Comparison of ENCODE assay signal across 31 cellular contexts in the genomic region with DNA sequence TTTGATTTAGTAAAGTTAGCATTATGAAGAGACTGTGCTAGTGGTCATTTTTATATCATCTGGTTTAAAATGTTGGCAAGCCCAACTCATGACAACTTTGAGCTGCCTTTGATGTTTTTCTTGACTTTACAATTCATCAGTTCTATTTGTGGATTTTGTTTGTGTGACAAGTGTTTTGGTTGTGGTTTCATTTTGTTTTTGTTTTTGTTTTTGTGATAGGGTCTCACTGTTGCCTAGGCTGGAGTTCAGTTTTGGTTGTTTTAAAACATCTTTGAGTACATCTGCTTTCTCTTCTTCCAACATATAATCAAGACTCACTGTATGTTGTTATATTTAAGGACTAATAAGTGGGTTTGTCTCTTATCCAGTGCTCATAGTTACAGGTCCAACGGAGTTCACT. TPM values are rescaled to one million over a fixed set of nuclear protein-coding genes. Genes with fewer than 3 reads are reported as not detected.
A peak's percentile ranks its signal among the peaks of the same experiment; 100 is the strongest.
DNase-seq lines count a peak whose midpoint lies in the region; ATAC-seq, FAIRE-seq and TF ChIP-seq lines count a peak whose summit lies in the region.
"Had no signal": no experiment of that assay in that cellular context is flagged by ENCODE, and none has a peak within 500 bp of the region (broad histone marks: within the 10 kb centered on the region; RNA-seq: fewer than 3 reads in every experiment).

No MANE protein-coding gene starts in this region.

- no peak overlapping the region for H2AFZ ChIP-seq in GM12878 (ENCODE audit: control insufficient read depth, low read depth, low read length)

- ATAC-seq in A549 (no peak), HG03354 (IDR thresholded peaks at IDR 0.05; ENCODE audit: poor library complexity, severe bottlenecking, unreplicated experiment) (peak; percentile 71), GM12878 (no peak; the same call in 2 of the 3 replicates), HG03457 (IDR thresholded peaks at IDR 0.05; ENCODE audit: unreplicated experiment) (no peak), GM18868 (IDR thresholded peaks at IDR 0.05; ENCODE audit: unreplicated experiment) (no peak), GM19463 (IDR thresholded peaks at IDR 0.05; ENCODE audit: unreplicated experiment) (no peak)
- ATAC-seq: HepG2, Right ventricle myocardium inferior, SK-N-SH treated with all-trans-retinoic acid at 6 μM for 48 hours, T-cell had no signal

- FAIRE-seq in A549 (lab: Jason Lieb, UNC) (no peak), GM19239 (lab: Jason Lieb, UNC) (peak; percentile 64), GM12878 (lab: Jason Lieb, UNC) (peak; percentile 27)
- FAIRE-seq: HepG2 had no signal

- 0 out of 3 replicates have a peak overlapping the region, but pooled peaks have one; percentile 11 for H3K4me2 ChIP-seq in A549
- H3K4me2 ChIP-seq in GM12878 (ENCODE audit: control insufficient read depth, insufficient read depth): no peak overlapping the region

- TF ChIP-seq EP300 in A549 (IDR thresholded peaks at IDR 0.05): no peak
- TF ChIP-seq EP300 in GM12878 (IDR thresholded peaks at IDR 0.05; ENCODE audit: borderline replicate concordance in 1 of 2, control insufficient read depth in 1 of 2, low read depth in 2 of 2, low read length in 2 of 2): no peak

- in situ Hi-C loops in GM12878 (cut with MboI): no loop called here

- intact Hi-C loops in GM12878 (cut with micrococcal nuclease; ENCODE audit: unreplicated experiment): no loop called here

- peak overlapping the region in 1 of 2 experiments; percentile 59; a peak in 3 of 6 replicates for H3K27ac ChIP-seq in A549
- no peak overlapping the region for H3K27ac ChIP-seq in GM12878 (ENCODE audit: control insufficient read depth, insufficient read depth)
- H3K27ac ChIP-seq: 22Rv1, SJCRH30 had no signal

- no peak for TF ChIP-seq POLR2A in A549 (IDR thresholded peaks at IDR 0.05; ENCODE audit: low read length)
- no peak for TF ChIP-seq POLR2A in GM12878 (IDR thresholded peaks at IDR 0.05; ENCODE audit: low read depth, low read length)

- RAD21 ChIA-PET in GM12878 (lab: Charles Lee; ENCODE audit: unreplicated experiment): interaction anchor here (1.2 to 2.5 kb wide), 4 partner anchors 15 to 32 kb away, joined by 3 to 9 read pairs (median 4); a partner anchor contains a TSS

- DNase-seq in A549 (ENCODE audit: low read depth in 1 of 2, low spot score in 1 of 2) (no peak), GM19239 (ENCODE audit: insufficient read length, low spot score) (no peak), GM12878 (ENCODE audit: low read depth, low spot score) (no peak), GM19238 (ENCODE audit: insufficient read length, low spot score) (no peak)
- DNase-seq: ACHN; BE2C; CD8-positive, alpha-beta memory T cell; DMS 273 treated with DMSO at 0.1 percent for 48 hours; DMS79; GDM1; GOT3; Karpas-422; NCI-H1092 treated with DMSO at 0.1 percent for 48 hours; NCI-H1436; NCI-H187; NCI-H2081 treated with DMSO at 0.1 percent for 48 hours; NCI-H2171; NCI-H226; NCI-H510A; SJCRH30; T-cell had no signal

- no peaks in the 10 kb centered on the region for H3K27me3 ChIP-seq in GM12878 (replicated peaks in 1 of 2; ENCODE audit: control insufficient read depth in 2 of 2, insufficient read depth in 2 of 2, low read length in 1 of 2)
- H3K27me3 ChIP-seq: BE2C, SJCRH30 had no signal

- no peaks in the 10 kb centered on the region for H4K20me1 ChIP-seq in GM12878 (ENCODE audit: control insufficient read depth, insufficient read depth)

- CTCF ChIA-PET in A549 (lab: Yijun Ruan, JAX) (interaction anchor here (1.2 to 2.3 kb wide), 2 partner anchors 16 to 41 kb away, joined by 3 to 10 read pairs; a partner anchor contains a TSS), GM12878 (lab: Yijun Ruan, JAX) (interaction anchor here (1.4 to 2.3 kb wide), 6 partner anchors 10 to 214 kb away, joined by 3 to 8 read pairs (median 5); a partner anchor contains a TSS)

- H3K9me3 ChIP-seq in A549 (peaks cover 13% of the 10 kb centered on the region; the same call in 2 of the 3 replicates), GM12878 (replicated peaks; ENCODE audit: control insufficient read depth, insufficient read depth, low read length) (no peaks in the 10 kb centered on the region)
- H3K9me3 ChIP-seq: BE2C, HAP-1, SJCRH30 had no signal

- TF ChIP-seq RAD21 in A549 (conservative IDR thresholded peaks at IDR 0.05 in 1 of 2, IDR thresholded peaks at IDR 0.05 in 1 of 2) (no peak), GM12878 (IDR thresholded peaks at IDR 0.05; ENCODE audit: insufficient read depth, low read depth, low read length) (no peak)

- H3K36me3 ChIP-seq in GM12878 (ENCODE audit: control insufficient read depth in 2 of 2, insufficient read depth in 2 of 2, low read length in 1 of 2): no peaks in the 10 kb centered on the region
- H3K36me3 ChIP-seq: BE2C, HAP-1, SJCRH30 had no signal

- BruUV-seq in GM12878 (replicated peaks; lab: Mats Ljungman, UMichigan): no TSS peak

- POLR2A ChIA-PET in A549 (lab: Yijun Ruan, JAX): interaction anchor here (1.2 kb wide), 1 partner anchor 17 kb away, joined by 4 read pairs; a partner anchor contains a TSS
- POLR2A ChIA-PET in GM12878 (lab: Charles Lee): interaction anchor here (1.2 to 1.4 kb wide), 3 partner anchors 11 to 150 kb away, joined by 3 read pairs; no protein-coding TSS in a partner anchor

- H3K4me3 ChIP-seq in A549 (no peak overlapping the region), GM12878 (no peak overlapping the region)
- H3K4me3 ChIP-seq: HAP-1, SJCRH30 had no signal

- H3K4me1 ChIP-seq in A549 (peaks cover 12% of the 10 kb centered on the region; the same call in 2 of the 3 replicates), GM12878 (ENCODE audit: control insufficient read depth, insufficient read depth, low read length) (no peaks in the 10 kb centered on the region)
- H3K4me1 ChIP-seq: BE2C, HAP-1, SJCRH30 had no signal

- no peaks in the 10 kb centered on the region for H3K79me2 ChIP-seq in GM12878 (ENCODE audit: control insufficient read depth, insufficient read depth, low read length)

- whole genome bisulfite sequencing in A549 (ENCODE audit: missing lambda C conversion rate): 0% methylated on average over 1 of the region's 1 CpG
- WGBS in GM12878 (ENCODE audit: insufficient coverage, insufficient replicate concordance, low lambda C conversion rate, missing lambda C conversion rate): 0% methylated on average over 1 of the region's 1 CpG

- no peak overlapping the region for H3K9ac ChIP-seq in GM12878 (ENCODE audit: control insufficient read depth, insufficient read depth, low read length)

- no peak for TF ChIP-seq CTCF in A549 (IDR thresholded peaks at IDR 0.05)
- no peak for TF ChIP-seq CTCF in GM12878 (IDR thresholded peaks at IDR 0.05 in 2 of 3, conservative IDR thresholded peaks at IDR 0.05 in 1 of 3; ENCODE audit: control insufficient read depth in 2 of 3, extremely low read depth in 1 of 3, insufficient read depth in 1 of 3, low read depth in 3 of 3, low read length in 3 of 3)

- SMC1A ChIA-PET in GM12878 (lab: Charles Lee; ENCODE audit: uncharacterized antibody, unreplicated experiment): interaction anchor here (1.0 to 2.7 kb wide), 4 partner anchors 12 to 78 kb away, joined by 3 to 19 read pairs (median 4); a partner anchor contains a TSS

RNA-seq across cellular contexts. Expression of a gene that starts 17.6 kb away (rescaled TPM):
- 11.2 and 17.6 TPM in 2 replicates for polyA plus RNA-seq in A549 (2011; rRNA removed)
- 5.6 and 6.0 TPM in 2 replicates for polyA plus RNA-seq in A549 (2012; cell fraction: cytosol; rRNA removed)
- 2.0 and 4.4 TPM in 2 replicates for polyA plus RNA-seq in A549 (2012; cell fraction: nucleus; rRNA removed)
- polyA plus RNA-seq in A549 (2017; fragmentation: RNase III; extraction: RNeasy Plus Mini Kit Qiagen cat#74134 plus additional on column Dnase treatment): 15.8 to 16.8 TPM (median 16.2 TPM) in 3 replicates
- 2.5 and 2.8 TPM in 2 replicates for polyA minus RNA-seq in A549 (2011; rRNA and poly(A)+ RNA removed)
- 15.8 and 18.2 TPM in 2 replicates for total RNA-seq in GM12878 (2013; cell fraction: nucleolus; rRNA removed)
- 7.9 and 13.7 TPM in 2 replicates for total RNA-seq in GM12878 (2014; rRNA removed)
- 14.6 and 15.0 TPM in 2 replicates for total RNA-seq in GM12878 (2014; rRNA removed; fragmentation: Illumina TruSeq; extraction: Trizol)
- total RNA-seq in GM12878 (2021): 9.0 and 10.0 TPM in 2 replicates
- 6.2 TPM for polyA plus RNA-seq in GM12878 (2011; ENCODE audit: low read depth)
- polyA plus RNA-seq in GM12878 (2011; rRNA removed): 6.9 and 14.0 TPM in 2 replicates
- polyA plus RNA-seq in GM12878 (2011; cell fraction: cytosol; rRNA removed): 2.7 and 3.0 TPM in 2 replicates
- polyA plus RNA-seq in GM12878 (2011; cell fraction: nucleus; rRNA removed): 1.6 and 2.9 TPM in 2 replicates
- 7.1 and 8.7 TPM in 2 replicates for polyA plus RNA-seq in GM12878 (2012)
- 14.9 and 18.5 TPM in 2 replicates for polyA plus RNA-seq in GM12878 (2014; fragmentation: Illumina TruSeq; extraction: Trizol)
- polyA plus RNA-seq in GM12878 (2014; fragmentation: Nextera tagmentation; extraction: Ambion mirVana): 10 to 100 TPM; 25.4 to 31.5 TPM
- polyA plus RNA-seq in GM12878 (2014; rRNA removed): 8.1 and 9.6 TPM in 2 replicates
- polyA plus RNA-seq in GM12878 (2016; fragmentation: Nextera tagmentation; extraction: Ambion mirVana): 10 to 100 TPM; 20.6 to 21.2 TPM
- 4.2 and 4.5 TPM in 2 replicates for polyA minus RNA-seq in GM12878 (2011; rRNA and poly(A)+ RNA removed)
- 3.6 and 4.0 TPM in 2 replicates for polyA minus RNA-seq in GM12878 (2011; cell fraction: cytosol; rRNA and poly(A)+ RNA removed)
- 2.7 and 5.9 TPM in 2 replicates for polyA minus RNA-seq in GM12878 (2011; cell fraction: nucleus; rRNA and poly(A)+ RNA removed)

RNA-seq across cellular contexts. Expression of a gene that starts 18.7 kb away (rescaled TPM):
- polyA plus RNA-seq in A549 (2011; rRNA removed): 0.91 and 1.3 TPM in 2 replicates
- polyA plus RNA-seq in A549 (2012; cell fraction: cytosol; rRNA removed): 0.41 and 0.54 TPM in 2 replicates
- 1.8 and 1.9 TPM in 2 replicates for polyA plus RNA-seq in A549 (2012; cell fraction: nucleus; rRNA removed)
- polyA plus RNA-seq in A549 (2017; fragmentation: RNase III; extraction: RNeasy Plus Mini Kit Qiagen cat#74134 plus additional on column Dnase treatment): 1.5 to 1.7 TPM (median 1.6 TPM) in 3 replicates
- polyA minus RNA-seq in A549 (2011; rRNA and poly(A)+ RNA removed): 0.39 and 1.2 TPM in 2 replicates
- not detected in 2 replicates for total RNA-seq in GM12878 (2013; cell fraction: nucleolus; rRNA removed)
- total RNA-seq in GM12878 (2014; rRNA removed): not detected in 2 replicates
- not detected in 2 replicates for total RNA-seq in GM12878 (2014; rRNA removed; fragmentation: Illumina TruSeq; extraction: Trizol)
- 0.05 TPM in 1 of 2 replicates, not detected in the other for total RNA-seq in GM12878 (2021)
- not detected for polyA plus RNA-seq in GM12878 (2011; ENCODE audit: low read depth)
- 0.22 TPM in 1 of 2 replicates, not detected in the other for polyA plus RNA-seq in GM12878 (2011; rRNA removed)
- 0.06 and 0.07 TPM in 2 replicates for polyA plus RNA-seq in GM12878 (2011; cell fraction: cytosol; rRNA removed)
- 0.01 TPM in 1 of 2 replicates, not detected in the other for polyA plus RNA-seq in GM12878 (2011; cell fraction: nucleus; rRNA removed)
- polyA plus RNA-seq in GM12878 (2012): not detected in 2 replicates
- not detected in 2 replicates for polyA plus RNA-seq in GM12878 (2014; fragmentation: Illumina TruSeq; extraction: Trizol)
- polyA plus RNA-seq in GM12878 (2014; fragmentation: Nextera tagmentation; extraction: Ambion mirVana): not detected
- not detected in 2 replicates for polyA plus RNA-seq in GM12878 (2014; rRNA removed)
- under 1 TPM in 1 of 2 experiments, not detected in 1; 0.08 TPM for polyA plus RNA-seq in GM12878 (2016; fragmentation: Nextera tagmentation; extraction: Ambion mirVana)
- not detected in 2 replicates for polyA minus RNA-seq in GM12878 (2011; rRNA and poly(A)+ RNA removed)
- polyA minus RNA-seq in GM12878 (2011; cell fraction: cytosol; rRNA and poly(A)+ RNA removed): not detected in 2 replicates
- polyA minus RNA-seq in GM12878 (2011; cell fraction: nucleus; rRNA and poly(A)+ RNA removed): not detected in 2 replicates
- total RNA-seq: CD8-positive, alpha-beta memory T cell; HepG2; SJCRH30 had no signal
- polyA plus RNA-seq: CD14-positive monocyte; CD8-positive, alpha-beta memory T cell had no signal
